In genomic region chr1:117054068-117054467, GRCh38 we compare ENCODE assay signal across 9 cellular contexts. TPM values are rescaled to one million over a fixed set of nuclear protein-coding genes. Genes with fewer than 3 reads are reported as not detected.
"Had no signal": no experiment of that assay in that cellular context is flagged by ENCODE, and none has a peak within 500 bp of the region (broad histone marks: within the 10 kb centered on the region; RNA-seq: fewer than 3 reads in every experiment).

No MANE protein-coding gene starts in this region.

- H3K4me3 Mint-ChIP-seq: GM23338, H9, HFFc6, IgD-negative memory B cell had no signal

- H3K27me3 Mint-ChIP-seq: IgD-negative memory B cell had no signal

- ATAC-seq: GM23338, HepG2 had no signal

- H3K4me2 ChIP-seq: GM23338 had no signal

- H3K27ac ChIP-seq: HL-60 had no signal

- DNase-seq: H9, HCEC 1CT, HFFc6 had no signal

- H2AFZ ChIP-seq: GM23338 had no signal

- H3K27ac Mint-ChIP-seq: GM23338, H9, HFFc6, IgD-negative memory B cell had no signal

- FAIRE-seq: H1, H54, HepG2 had no signal

- H3K9me3 Mint-ChIP-seq: GM23338, H9, HFFc6, IgD-negative memory B cell had no signal

- H3K4me3 ChIP-seq: GM23338 had no signal

RNA-seq across cellular contexts. Expression of gene CD101, which starts 52.5 kb away (rescaled TPM):
- total RNA-seq: HFFc6 had no signal
